8 cellular contexts compared by ENCODE assay signal in the genomic region with DNA sequence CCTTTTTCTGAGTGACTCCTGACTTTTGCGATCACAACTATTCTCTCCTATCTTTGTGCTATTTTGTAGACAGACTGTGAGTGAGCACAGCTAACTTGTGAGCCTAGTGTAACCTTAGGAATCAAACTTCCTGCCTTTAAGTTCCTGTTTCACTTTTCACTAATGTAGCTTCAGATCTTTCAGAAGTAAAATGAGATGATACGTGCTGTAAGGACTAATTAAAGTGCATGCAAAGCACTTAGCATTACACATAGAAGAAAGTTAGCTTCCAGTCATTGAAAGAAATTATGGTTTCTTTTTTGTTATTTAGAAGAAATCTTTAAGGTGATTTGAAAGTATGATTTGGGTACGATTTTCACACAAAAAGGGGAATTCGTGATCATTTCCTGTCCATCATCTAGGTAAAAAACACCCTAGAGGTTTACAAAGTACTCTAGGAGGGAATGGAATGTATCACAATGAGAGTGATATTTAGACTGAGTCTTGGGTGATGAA.
DNase-seq lines count a peak whose midpoint lies in the region; ATAC-seq and FAIRE-seq lines count a peak whose summit lies in the region.

No MANE protein-coding gene starts in this region.

- H4K8ac ChIP-seq in trophoblast cell (ENCODE audit: low read depth, low read length): no peak overlapping the region

- no peak for DNase-seq in activated naive CD4-positive, alpha-beta T cell treated with Interleukin-2 at 50 U/mL for 16 hours
- DNase-seq in T-cell (no peak), small intestine (peak; percentile 8), NCI-H510A (lab: John Stamatoyannopoulos, UW) (no peak), trophoblast cell (no peak)
- no peak for DNase-seq in activated effector memory CD4-positive, alpha-beta T cell treated with anti-CD3 and anti-CD28 coated beads, Interleukin-2, amount 50 U/mL, for 16 hours

- H3K4me3 ChIP-seq in small intestine (ENCODE audit: low read depth in 1 of 2, low read length in 2 of 2) (no peak overlapping the region), trophoblast cell (ENCODE audit: low read depth, low read length) (no peak overlapping the region)

- peaks cover 15% of the 10 kb centered on the region for H3K9me3 Mint-ChIP-seq in activated naive CD4-positive, alpha-beta T cell treated with anti-CD3 and anti-CD28 coated beads, Interleukin-2, amount 50 U/mL, for 24 hours
- no peaks in the 10 kb centered on the region for H3K9me3 Mint-ChIP-seq in T-cell

- H3K27ac ChIP-seq in small intestine (ENCODE audit: low read depth in 1 of 2, low read length in 1 of 2) (peak overlapping the region in 1 of 2 donors; percentile 69), trophoblast cell (ENCODE audit: low read depth, low read length) (no peak overlapping the region)

- no peaks in the 10 kb centered on the region for H3K79me2 ChIP-seq in trophoblast cell (ENCODE audit: control insufficient read depth, insufficient read depth, low read length, poor library complexity)

- no peak overlapping the region for H3K9ac ChIP-seq in trophoblast cell (ENCODE audit: low read length)

- WGBS in small intestine, 3 donors: 59 to 72% (median 60%) methylated on average over 4 of the region's 4 CpGs
- no CpG with 5 or more reads among the region's 4 CpGs for WGBS in trophoblast cell (ENCODE audit: extremely low coverage, insufficient coverage, insufficient read length)

- no peak overlapping the region for H3K18ac ChIP-seq in trophoblast cell (ENCODE audit: low read length)

- no peak overlapping the region for H2AFZ ChIP-seq in trophoblast cell (ENCODE audit: insufficient read depth, low read length, poor library complexity)

- no peak overlapping the region for H2AK5ac ChIP-seq in trophoblast cell (ENCODE audit: low read length)

- no peaks in the 10 kb centered on the region for H3K27me3 Mint-ChIP-seq in activated naive CD4-positive, alpha-beta T cell treated with anti-CD3 and anti-CD28 coated beads, Interleukin-2, amount 50 U/mL, for 24 hours
- H3K27me3 Mint-ChIP-seq in T-cell: no peaks in the 10 kb centered on the region

- peaks cover 2% of the 10 kb centered on the region for H3K79me1 ChIP-seq in trophoblast cell (ENCODE audit: low read length)

- CTCF ChIA-PET in T-cell (lab: Charles Lee): interaction anchor here (0.5 to 1.0 kb wide), 3 partner anchors 8 to 121 kb away, joined by 3 read pairs; no protein-coding TSS in a partner anchor

- FAIRE-seq in small intestine (lab: Jason Lieb, UNC): no peak

- no peak overlapping the region for H3K4me2 ChIP-seq in trophoblast cell (ENCODE audit: low read length)

- no peaks in the 10 kb centered on the region for H3K27me3 ChIP-seq in small intestine (ENCODE audit: control insufficient read depth in 2 of 2, insufficient read depth in 2 of 2, low read length in 2 of 2)
- H3K27me3 ChIP-seq in trophoblast cell (ENCODE audit: insufficient read depth, low read length): no peaks in the 10 kb centered on the region

- ATAC-seq in HG03045 (IDR thresholded peaks at IDR 0.05; ENCODE audit: unreplicated experiment) (peak; percentile 69), T-cell (replicated peaks in 1 of 4) (peak; percentile 75 to 90 (median 88))

- H3K23ac ChIP-seq in trophoblast cell (ENCODE audit: low read length): no peak overlapping the region

- H4K91ac ChIP-seq in trophoblast cell (ENCODE audit: low read depth, low read length): no peak overlapping the region

- no peak overlapping the region for H4K12ac ChIP-seq in trophoblast cell (ENCODE audit: low read depth, low read length)

- H3K9me3 ChIP-seq in small intestine (ENCODE audit: control insufficient read depth, low read depth): no peaks in the 10 kb centered on the region
- peaks cover 4% of the 10 kb centered on the region for H3K9me3 ChIP-seq in trophoblast cell (ENCODE audit: insufficient read depth, low read depth, low read length)

- no peak overlapping the region for H2BK120ac ChIP-seq in trophoblast cell (ENCODE audit: insufficient read depth, low read length, poor library complexity)

- H3K4me1 ChIP-seq in small intestine (ENCODE audit: control insufficient read depth in 2 of 2, insufficient read depth in 1 of 2, low read depth in 1 of 2, low read length in 1 of 2): no peaks in the 10 kb centered on the region
- H3K4me1 ChIP-seq in trophoblast cell (ENCODE audit: control insufficient read depth in 1 of 2, insufficient read depth in 2 of 2, low read length in 2 of 2): no peaks in the 10 kb centered on the region

- peak overlapping the region; percentile 89 for H3K4me3 Mint-ChIP-seq in activated naive CD4-positive, alpha-beta T cell treated with anti-CD3 and anti-CD28 coated beads, Interleukin-2, amount 50 U/mL, for 24 hours
- H3K4me3 Mint-ChIP-seq in T-cell: peak overlapping the region; percentile 73 to 74 (median 74)

- no peak overlapping the region for H2BK12ac ChIP-seq in trophoblast cell (ENCODE audit: low read length)

- peaks cover 40% of the 10 kb centered on the region for H3K4me1 Mint-ChIP-seq in activated naive CD4-positive, alpha-beta T cell treated with anti-CD3 and anti-CD28 coated beads, Interleukin-2, amount 50 U/mL, for 24 hours
- peaks cover 30 to 36% (median 36%) of the 10 kb centered on the region in 3 donors for H3K4me1 Mint-ChIP-seq in T-cell

- H3K27ac Mint-ChIP-seq in activated naive CD4-positive, alpha-beta T cell treated with anti-CD3 and anti-CD28 coated beads, Interleukin-2, amount 50 U/mL, for 24 hours: peak overlapping the region; percentile 99
- H3K27ac Mint-ChIP-seq in T-cell: peak overlapping the region; percentile 93 to 94

- H3K14ac ChIP-seq in trophoblast cell (ENCODE audit: low read length): no peak overlapping the region

- no peak overlapping the region for H3K4ac ChIP-seq in trophoblast cell (ENCODE audit: low read depth, low read length)

- POLR2A ChIA-PET in T-cell (lab: Charles Lee): interaction anchor here (0.6 to 2.0 kb wide), 3 partner anchors 54 to 122 kb away, joined by 3 to 7 read pairs (median 6); partner anchors contain the start of gene ST8SIA4 (in 1 of the 2)

- no peaks in the 10 kb centered on the region for H3K36me3 ChIP-seq in small intestine (ENCODE audit: control insufficient read depth in 2 of 2, insufficient read depth in 2 of 2, low read length in 2 of 2)
- H3K36me3 ChIP-seq in trophoblast cell (ENCODE audit: control insufficient read depth in 1 of 2, insufficient read depth in 2 of 2, low read length in 2 of 2): no peaks in the 10 kb centered on the region

- H3K36me3 Mint-ChIP-seq in activated naive CD4-positive, alpha-beta T cell treated with anti-CD3 and anti-CD28 coated beads, Interleukin-2, amount 50 U/mL, for 24 hours: peaks cover 2% of the 10 kb centered on the region
- no peaks in the 10 kb centered on the region for H3K36me3 Mint-ChIP-seq in T-cell

- H2BK5ac ChIP-seq in trophoblast cell (ENCODE audit: low read depth, low read length, poor library complexity): no peak overlapping the region
